Comparison of ENCODE assay signal across 13 cellular contexts in genomic region chr3:134367869-134368750, GRCh38. TPM values are rescaled to one million over a fixed set of nuclear protein-coding genes. Genes with fewer than 3 reads are reported as not detected.
A peak's percentile ranks its signal among the peaks of the same experiment; 100 is the strongest.
DNase-seq lines count a peak whose midpoint lies in the region; FAIRE-seq and TF ChIP-seq lines count a peak whose summit lies in the region.
"Had no signal": no experiment of that assay in that cellular context is flagged by ENCODE, and none has a peak within 500 bp of the region (broad histone marks: within the 10 kb centered on the region; RNA-seq: fewer than 3 reads in every experiment).

No MANE protein-coding gene starts in this region.

- H3K27ac ChIP-seq in GM23248 (peak overlapping the region; percentile 99), WERI-Rb-1 (peak overlapping the region; percentile 71), kidney (ENCODE audit: low read depth in 2 of 2, low read length in 2 of 2) (peak overlapping the region; percentile 97 to 99), stomach (peak overlapping the region in 4 of 5 donors; percentile 96 to 100 (median 98))

- 87 to 94% methylated on average over 8 of the region's 8 CpGs for WGBS in GM23248 (ENCODE audit: low coverage in 1 of 2, low lambda C conversion rate in 2 of 2, missing lambda C conversion rate in 2 of 2), 2 experiments
- WGBS in stomach, 5 donors, result 82 to 91% (median 83%) methylated on average over 7 to 8 of the region's 8 CpGs

- H3K36me3 ChIP-seq in GM23248 (ENCODE audit: low read depth) (peaks cover 84% of the 10 kb centered on the region), WERI-Rb-1 (peaks cover 94% of the 10 kb centered on the region), kidney (ENCODE audit: control insufficient read depth in 1 of 2, insufficient read depth in 2 of 2, low read length in 2 of 2) (peaks cover 42 to 78% of the 10 kb centered on the region in 2 donors), stomach (peaks cover 54 to 73% (median 71%) of the 10 kb centered on the region in 4 donors)

- no peak overlapping the region for H2AFZ ChIP-seq in GM23248

- peaks cover 81% of the 10 kb centered on the region for H3K4me1 ChIP-seq in GM23248 (ENCODE audit: insufficient read depth)
- H3K4me1 ChIP-seq in kidney (ENCODE audit: control insufficient read depth in 1 of 2, insufficient read depth in 1 of 2, low read depth in 1 of 2, low read length in 2 of 2), result peaks cover 82 to 88% of the 10 kb centered on the region in 2 donors
- peaks cover 90 to 100% (median 95%) of the 10 kb centered on the region in 4 donors for H3K4me1 ChIP-seq in stomach

- no peak for TF ChIP-seq POLR2A in stomach (IDR thresholded peaks at IDR 0.05)

- H3K9me2 ChIP-seq in GM23248 (ENCODE audit: insufficient read depth), result no peaks in the 10 kb centered on the region

- H3K4me3 ChIP-seq in GM23248, result peak overlapping the region; percentile 100
- H3K4me3 ChIP-seq in WERI-Rb-1 (ENCODE audit: low read depth, low read length), result no peak overlapping the region
- peak overlapping the region in 1 of 2 donors; percentile 5 for H3K4me3 ChIP-seq in kidney (ENCODE audit: low read length in 2 of 2)
- H3K4me3 ChIP-seq in stomach, result no peak overlapping the region
- H3K4me3 ChIP-seq: skin epidermis had no signal

- H3K27me3 ChIP-seq in GM23248 (replicated peaks; ENCODE audit: insufficient read depth) (no peaks in the 10 kb centered on the region), WERI-Rb-1 (ENCODE audit: insufficient read depth, low read depth, severe bottlenecking) (no peaks in the 10 kb centered on the region), stomach (no peaks in the 10 kb centered on the region)

- H3F3A ChIP-seq in GM23248 (ENCODE audit: insufficient read depth), result peaks cover 89% of the 10 kb centered on the region

- peak overlapping the region; percentile 95 for H3K4me2 ChIP-seq in GM23248 (ENCODE audit: unreplicated experiment)

- in situ Hi-C loops in GM23248 (cut with MboI), result no loop called here

- intact Hi-C loops in kidney (cut with DNase I) (no loop called here), stomach (cut with DNase I; ENCODE audit: low total_unique reads) (no loop called here)

- TF ChIP-seq EP300 in stomach (IDR thresholded peaks at IDR 0.05), result no peak

- H3K79me2 ChIP-seq in GM23248 (ENCODE audit: insufficient read depth), result peaks cover 79% of the 10 kb centered on the region

- no peaks in the 10 kb centered on the region for H4K20me1 ChIP-seq in GM23248 (ENCODE audit: insufficient read depth)

- H3K9ac ChIP-seq in GM23248 (peak overlapping the region; percentile 100), kidney (ENCODE audit: low read length in 2 of 2) (peak overlapping the region in 1 of 2 donors; percentile 55)

- TF ChIP-seq CTCF in WERI-Rb-1 (IDR thresholded peaks at IDR 0.05; ENCODE audit: low read depth, low read length), result no peak
- no peak for TF ChIP-seq CTCF in kidney (IDR thresholded peaks at IDR 0.05; ENCODE audit: borderline replicate concordance, extremely low read depth, insufficient read depth)
- no peak for TF ChIP-seq CTCF in stomach (IDR thresholded peaks at IDR 0.05)

- DNase-seq in GM23248 (peak; percentile 47), WERI-Rb-1 (peak; percentile 79), kidney (peak; percentile 35), stomach (no peak), kidney glomerular epithelial cell (lab: John Stamatoyannopoulos, UW) (no peak), ecto neural progenitor cell (ENCODE audit: low spot score) (no peak), NCI-H1092 (lab: John Stamatoyannopoulos, UW) (no peak)
- no peak for DNase-seq in stimulated activated CD4-positive, alpha-beta T cell treated with anti-CD3 and anti-CD28 coated beads, Interleukin-2, amount 100 ng/mL, for 48 hours
- DNase-seq: activated CD4-positive, alpha-beta T cell treated with anti-CD3 and anti-CD28 coated beads, Interleukin-2, amount 50 U/mL, for 1 hour; DND-41; erythroblast; stimulated activated CD8-positive, alpha-beta memory T cell treated with anti-CD3 and anti-CD28 coated beads, Interleukin-4, amount 100 ng/mL, for 48 hours had no signal

- H3K9me3 ChIP-seq in GM23248 (ENCODE audit: low read depth), result no peaks in the 10 kb centered on the region
- H3K9me3 ChIP-seq in WERI-Rb-1 (ENCODE audit: severe bottlenecking), result no peaks in the 10 kb centered on the region
- no peaks in the 10 kb centered on the region for H3K9me3 ChIP-seq in kidney (ENCODE audit: control insufficient read depth in 1 of 2, low read length in 2 of 2)
- no peaks in the 10 kb centered on the region for H3K9me3 ChIP-seq in stomach

- no peak for FAIRE-seq in kidney (lab: Jason Lieb, UNC)

RNA-seq across cellular contexts. Expression of gene AMOTL2, which starts 6.1 kb away (rescaled TPM):
- total RNA-seq in GM23248 (2014; rRNA removed; shearing (Covaris generic)), result 336 and 347 TPM in 2 replicates
- 156 TPM in 2 replicates for polyA plus RNA-seq in GM23248 (2016; fragmentation: Nextera tagmentation; extraction: Ambion mirVana)
- total RNA-seq in kidney, result 83.5 TPM
- 19.5 TPM for polyA plus RNA-seq in kidney (ENCODE audit: insufficient read depth, low read depth, low replicate concordance)
- total RNA-seq in stomach, result 100 to 1,000 TPM in 1 of 5 donors, 10 to 100 TPM in 4; 29.3 to 782 (median 54.9) TPM
- polyA plus RNA-seq in stomach, result 10 to 100 TPM; 10.6 to 16.6 (median 13.8) TPM

Comparison
In these comparisons a context has a peak if more than half of its experiments do, and no peak if none do; other contexts are left out.
1. DNase-seq: peak in GM23248 (single experiment), WERI-Rb-1 (single experiment) and kidney (single experiment); none in stomach (single experiment), kidney glomerular epithelial cell (single experiment), ecto neural progenitor cell (single experiment), NCI-H1092 (single experiment) and stimulated activated CD4-positive, alpha-beta T cell treated with anti-CD3 and anti-CD28 coated beads, Interleukin-2, amount 100 ng/mL, for 48 hours (0 of 2).
2. Peak in every context shown above with its lines, with median percentiles within 50 percentile points of each other: H3K27ac ChIP-seq.